ENCODE assay signal across 9 cellular contexts in the genomic region with DNA sequence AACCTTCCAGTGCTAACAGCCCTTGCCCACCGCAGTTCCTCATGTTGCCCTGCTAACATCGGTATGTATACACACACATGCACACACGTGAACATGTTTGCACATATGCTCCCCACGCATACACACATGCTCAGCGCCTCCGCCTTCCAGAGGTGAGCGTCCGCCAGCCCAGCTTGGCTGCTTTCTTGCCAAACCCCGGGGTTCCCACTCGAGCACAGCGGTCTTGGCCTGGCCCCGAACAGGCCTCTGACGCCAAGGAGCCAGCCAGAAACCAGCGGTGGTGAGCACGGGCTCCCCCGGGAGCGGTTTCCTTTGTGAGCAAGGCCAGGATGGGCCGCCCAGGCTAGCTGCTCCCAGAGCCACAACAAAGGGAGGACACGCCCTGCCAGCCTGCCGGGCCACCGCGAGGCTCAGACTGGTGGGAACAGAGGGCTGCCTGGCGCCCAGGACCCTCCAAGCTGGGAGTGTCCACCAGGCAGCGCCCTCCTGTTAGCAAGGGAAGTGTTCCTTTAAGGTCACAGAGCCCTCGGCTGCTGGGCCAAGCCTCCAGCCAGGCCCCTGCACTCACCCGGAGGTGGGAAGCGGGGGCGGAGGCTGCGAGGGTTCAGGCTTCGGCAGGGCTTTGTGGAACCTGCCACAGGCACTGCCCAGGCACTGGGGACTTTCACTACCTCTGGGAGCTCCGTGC.
DNase-seq lines count a peak whose midpoint lies in the region; ATAC-seq and TF ChIP-seq lines count a peak whose summit lies in the region.
"Had no signal": no experiment of that assay in that cellular context is flagged by ENCODE, and none has a peak within 500 bp of the region (broad histone marks: within the 10 kb centered on the region; RNA-seq: fewer than 3 reads in every experiment).

No MANE protein-coding gene starts in this region.

- CTCF ChIA-PET in WTC11 (lab: Charles Lee): interaction anchor here (0.6 to 3.3 kb wide), 17 partner anchors 19 to 364 kb away, joined by 3 to 25 read pairs (median 4); a partner anchor contains a TSS

- peaks cover 8% of the 10 kb centered on the region for H3K36me3 ChIP-seq in HUES48 (ENCODE audit: control insufficient read depth, insufficient read depth, low read length)
- no peaks in the 10 kb centered on the region for H3K36me3 ChIP-seq in smooth muscle cell (ENCODE audit: low read depth)

- peaks cover 12% of the 10 kb centered on the region for H3K4me1 Mint-ChIP-seq in WTC11
- H3K4me1 Mint-ChIP-seq in activated T-cell treated with anti-CD3 and anti-CD28 coated beads, Interleukin-2, amount 50 U/mL, for 72 hours (ENCODE audit: low read depth): no peaks in the 10 kb centered on the region

- peaks cover 7% of the 10 kb centered on the region; the same call in 1 of the 2 replicates for H3K36me3 Mint-ChIP-seq in WTC11
- no peaks in the 10 kb centered on the region for H3K36me3 Mint-ChIP-seq in activated T-cell treated with anti-CD3 and anti-CD28 coated beads, Interleukin-2, amount 50 U/mL, for 72 hours (ENCODE audit: insufficient read depth in 2 of 2)

- H3K4me3 Mint-ChIP-seq in WTC11: peak overlapping the region; percentile 10; the same call in 1 of the 2 replicates
- no peak overlapping the region for H3K4me3 Mint-ChIP-seq in activated T-cell treated with anti-CD3 and anti-CD28 coated beads, Interleukin-2, amount 50 U/mL, for 72 hours

- peak overlapping the region; percentile 44 for H2AFZ ChIP-seq in smooth muscle cell (ENCODE audit: low read depth)

- no peaks in the 10 kb centered on the region for H3K27me3 ChIP-seq in HUES48 (ENCODE audit: control insufficient read depth, insufficient read depth, low read length)
- no peaks in the 10 kb centered on the region for H3K27me3 ChIP-seq in right cardiac atrium (ENCODE audit: control insufficient read depth, insufficient read depth)
- no peaks in the 10 kb centered on the region for H3K27me3 ChIP-seq in smooth muscle cell (ENCODE audit: low read depth)

- peak overlapping the region; percentile 36 for H3K4me2 ChIP-seq in smooth muscle cell

- H3K9me3 ChIP-seq in HUES48 (ENCODE audit: control insufficient read depth, insufficient read depth, low read length) (no peaks in the 10 kb centered on the region), right cardiac atrium (ENCODE audit: control insufficient read depth, low read length) (no peaks in the 10 kb centered on the region), smooth muscle cell (replicated peaks; ENCODE audit: low read depth) (no peaks in the 10 kb centered on the region)

- ATAC-seq in WTC11: peak; percentile 76
- peak; percentile 82 to 91 for ATAC-seq in right cardiac atrium
- no peak for ATAC-seq in HG03039 (IDR thresholded peaks at IDR 0.05; ENCODE audit: unreplicated experiment)
- ATAC-seq in activated T-cell treated with anti-CD3 and anti-CD28 coated beads, Interleukin-2, amount 50 U/mL, for 72 hours (replicated peaks in 1 of 2): no peak
- no peak for ATAC-seq in HG02678 (IDR thresholded peaks at IDR 0.05; ENCODE audit: unreplicated experiment)
- ATAC-seq: activated CD4-positive, CD25-positive, alpha-beta regulatory T cell treated with anti-CD3 and anti-CD28 coated beads, Interleukin-2, amount 50 U/mL, for 24 hours had no signal

- peaks cover 21% of the 10 kb centered on the region for H3K4me1 ChIP-seq in HUES48 (ENCODE audit: control insufficient read depth, insufficient read depth, low read length)
- peaks cover 6% of the 10 kb centered on the region for H3K4me1 ChIP-seq in right cardiac atrium (ENCODE audit: control insufficient read depth, insufficient read depth, low read length)
- H3K4me1 ChIP-seq in smooth muscle cell (ENCODE audit: low read depth): peaks cover 15% of the 10 kb centered on the region

- no peaks in the 10 kb centered on the region for H4K20me1 ChIP-seq in smooth muscle cell (ENCODE audit: low read depth)

- H3F3A ChIP-seq in smooth muscle cell (ENCODE audit: low read depth): no peaks in the 10 kb centered on the region

- POLR2A ChIA-PET in WTC11 (lab: Charles Lee): no interaction called here

- H3K9ac ChIP-seq in HUES48 (ENCODE audit: low read depth, low read length) (no peak overlapping the region), smooth muscle cell (ENCODE audit: low read depth) (no peak overlapping the region)

- WGBS in right cardiac atrium: 19% methylated on average over 31 of the region's 31 CpGs
- WGBS in smooth muscle cell (ENCODE audit: low lambda C conversion rate): 44% methylated on average over 31 of the region's 31 CpGs

- peak overlapping the region; percentile 66; the same call in 1 of the 2 replicates for H3K27ac Mint-ChIP-seq in WTC11
- no peak overlapping the region for H3K27ac Mint-ChIP-seq in activated T-cell treated with anti-CD3 and anti-CD28 coated beads, Interleukin-2, amount 50 U/mL, for 72 hours

- H3K9me3 Mint-ChIP-seq in WTC11: peaks cover 3% of the 10 kb centered on the region; the same call in 1 of the 2 replicates
- H3K9me3 Mint-ChIP-seq in activated T-cell treated with anti-CD3 and anti-CD28 coated beads, Interleukin-2, amount 50 U/mL, for 72 hours: no peaks in the 10 kb centered on the region

- no peaks in the 10 kb centered on the region for H3K79me2 ChIP-seq in smooth muscle cell (ENCODE audit: low read depth)

- intact Hi-C loops in right cardiac atrium (cut with DNase I): loop anchor here (2.0 to 5.0 kb wide), 4 partner anchors 62 to 202 kb away; a partner anchor contains a TSS

- H3K4me3 ChIP-seq in HUES48 (ENCODE audit: low read depth, low read length) (no peak overlapping the region), right cardiac atrium (ENCODE audit: low read length) (no peak overlapping the region), smooth muscle cell (no peak overlapping the region)

- no peak for TF ChIP-seq CTCF in WTC11 (IDR thresholded peaks at IDR 0.05)
- no peak for TF ChIP-seq CTCF in smooth muscle cell (IDR thresholded peaks at IDR 0.05; ENCODE audit: borderline replicate concordance, insufficient read depth, poor library complexity, severe bottlenecking)

- H3K27ac ChIP-seq in HUES48 (ENCODE audit: low read depth, low read length) (peak overlapping the region; percentile 83), right cardiac atrium (ENCODE audit: low read length) (peak overlapping the region; percentile 93), smooth muscle cell (ENCODE audit: low read depth) (no peak overlapping the region)

- no peaks in the 10 kb centered on the region for H3K27me3 Mint-ChIP-seq in WTC11 (ENCODE audit: low read depth)
- H3K27me3 Mint-ChIP-seq in activated T-cell treated with anti-CD3 and anti-CD28 coated beads, Interleukin-2, amount 50 U/mL, for 72 hours (ENCODE audit: low read depth): peaks cover 11% of the 10 kb centered on the region

- peak; percentile 57 for DNase-seq in WTC11 (ENCODE audit: low spot score)
- DNase-seq in right cardiac atrium: peak; percentile 88 to 92 (median 91)
- DNase-seq in smooth muscle cell (lab: John Stamatoyannopoulos, UW; ENCODE audit: unreplicated experiment): no peak
- DNase-seq in activated T-cell treated with anti-CD3 and anti-CD28 coated beads, Interleukin-2, amount 50 U/mL, for 72 hours: no peak
- DNase-seq in occipital lobe (lab: John Stamatoyannopoulos, UW): no peak

TF ChIP-seq in WTC11, 78 proteins besides CTCF, POLR2A, EP300 and RAD21:
- TF ChIP-seq, protein P1, sequence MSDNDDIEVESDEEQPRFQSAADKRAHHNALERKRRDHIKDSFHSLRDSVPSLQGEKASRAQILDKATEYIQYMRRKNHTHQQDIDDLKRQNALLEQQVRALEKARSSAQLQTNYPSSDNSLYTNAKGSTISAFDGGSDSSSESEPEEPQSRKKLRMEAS (CRISPR knock-in tag; IDR thresholded peaks at IDR 0.05): 0 out of 2 replicates have a peak, but pooled peaks have one; percentile 33
- TF ChIP-seq, protein P2, sequence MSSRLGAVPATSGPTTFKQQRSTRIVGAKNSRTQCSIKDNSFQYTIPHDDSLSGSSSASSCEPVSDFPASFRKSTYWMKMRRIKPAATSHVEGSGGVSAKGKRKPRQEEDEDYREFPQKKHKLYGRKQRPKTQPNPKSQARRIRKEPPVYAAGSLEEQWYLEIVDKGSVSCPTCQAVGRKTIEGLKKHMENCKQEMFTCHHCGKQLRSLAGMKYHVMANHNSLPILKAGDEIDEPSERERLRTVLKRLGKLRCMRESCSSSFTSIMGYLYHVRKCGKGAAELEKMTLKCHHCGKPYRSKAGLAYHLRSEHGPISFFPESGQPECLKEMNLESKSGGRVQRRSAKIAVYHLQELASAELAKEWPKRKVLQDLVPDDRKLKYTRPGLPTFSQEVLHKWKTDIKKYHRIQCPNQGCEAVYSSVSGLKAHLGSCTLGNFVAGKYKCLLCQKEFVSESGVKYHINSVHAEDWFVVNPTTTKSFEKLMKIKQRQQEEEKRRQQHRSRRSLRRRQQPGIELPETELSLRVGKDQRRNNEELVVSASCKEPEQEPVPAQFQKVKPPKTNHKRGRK (CRISPR knock-in tag; IDR thresholded peaks at IDR 0.05; ENCODE audit: borderline replicate concordance): no peak
- TF ChIP-seq, protein P3, sequence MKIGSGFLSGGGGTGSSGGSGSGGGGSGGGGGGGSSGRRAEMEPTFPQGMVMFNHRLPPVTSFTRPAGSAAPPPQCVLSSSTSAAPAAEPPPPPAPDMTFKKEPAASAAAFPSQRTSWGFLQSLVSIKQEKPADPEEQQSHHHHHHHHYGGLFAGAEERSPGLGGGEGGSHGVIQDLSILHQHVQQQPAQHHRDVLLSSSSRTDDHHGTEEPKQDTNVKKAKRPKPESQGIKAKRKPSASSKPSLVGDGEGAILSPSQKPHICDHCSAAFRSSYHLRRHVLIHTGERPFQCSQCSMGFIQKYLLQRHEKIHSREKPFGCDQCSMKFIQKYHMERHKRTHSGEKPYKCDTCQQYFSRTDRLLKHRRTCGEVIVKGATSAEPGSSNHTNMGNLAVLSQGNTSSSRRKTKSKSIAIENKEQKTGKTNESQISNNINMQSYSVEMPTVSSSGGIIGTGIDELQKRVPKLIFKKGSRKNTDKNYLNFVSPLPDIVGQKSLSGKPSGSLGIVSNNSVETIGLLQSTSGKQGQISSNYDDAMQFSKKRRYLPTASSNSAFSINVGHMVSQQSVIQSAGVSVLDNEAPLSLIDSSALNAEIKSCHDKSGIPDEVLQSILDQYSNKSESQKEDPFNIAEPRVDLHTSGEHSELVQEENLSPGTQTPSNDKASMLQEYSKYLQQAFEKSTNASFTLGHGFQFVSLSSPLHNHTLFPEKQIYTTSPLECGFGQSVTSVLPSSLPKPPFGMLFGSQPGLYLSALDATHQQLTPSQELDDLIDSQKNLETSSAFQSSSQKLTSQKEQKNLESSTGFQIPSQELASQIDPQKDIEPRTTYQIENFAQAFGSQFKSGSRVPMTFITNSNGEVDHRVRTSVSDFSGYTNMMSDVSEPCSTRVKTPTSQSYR (CRISPR knock-in tag; IDR thresholded peaks at IDR 0.05): no peak

Comparison
In these comparisons a context has a peak if more than half of its experiments do, and no peak if none do; other contexts are left out.
1. ATAC-seq: peak in WTC11 (single experiment) and right cardiac atrium (2 of 2); none in HG03039 (single experiment), activated T-cell treated with anti-CD3 and anti-CD28 coated beads, Interleukin-2, amount 50 U/mL, for 72 hours (0 of 2) and HG02678 (single experiment).
2. DNase-seq: peak in WTC11 (single experiment) and right cardiac atrium (3 of 3); none in smooth muscle cell (single experiment), activated T-cell treated with anti-CD3 and anti-CD28 coated beads, Interleukin-2, amount 50 U/mL, for 72 hours (0 of 2) and occipital lobe (single experiment).